ENCODE assay signal across 1 cellular context in the genomic region with DNA sequence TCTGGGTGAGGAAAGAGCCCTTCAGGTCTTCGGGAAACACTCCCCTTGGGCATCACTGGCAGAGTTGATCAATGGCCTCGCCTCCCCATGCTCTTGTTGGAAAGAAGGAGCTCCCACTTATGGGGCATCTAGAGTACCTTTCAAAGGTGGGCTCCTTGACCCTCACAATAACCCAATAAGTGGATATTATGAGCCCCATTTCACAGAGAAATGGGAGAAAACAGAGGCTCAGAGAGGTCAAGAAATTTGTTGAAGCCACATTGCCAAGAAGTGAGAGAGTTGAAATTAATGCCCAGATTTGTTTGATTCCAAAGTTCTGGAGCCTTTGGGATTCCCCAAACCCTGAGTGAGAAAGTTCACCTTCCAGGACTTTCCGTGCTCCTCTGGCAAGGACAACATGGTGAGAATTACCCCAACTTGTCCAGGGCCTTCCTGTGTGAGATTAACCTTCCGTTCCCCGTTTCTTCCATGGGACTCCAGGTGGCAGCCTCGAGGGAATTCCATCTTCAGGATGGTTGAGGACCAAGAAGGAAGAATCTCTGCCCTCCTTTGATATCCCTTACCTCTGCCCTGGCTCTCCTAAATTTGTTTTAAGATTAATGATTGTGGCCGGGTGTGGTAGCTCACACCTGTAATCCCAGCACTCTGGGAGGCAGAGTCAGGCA.
TF ChIP-seq lines count a peak whose summit lies in the region.

No MANE protein-coding gene starts in this region.

TF ChIP-seq in HepG2, 621 proteins besides CTCF, POLR2A, EP300 and RAD21:
- TF ChIP-seq NCOA2 (CRISPR knock-in tag; IDR thresholded peaks at IDR 0.05) (no peak), CHD4 (IDR thresholded peaks at IDR 0.05; ENCODE audit: borderline replicate concordance, low read length) (0 out of 2 replicates have a peak, but pooled peaks have one; percentile 35), KDM4B (CRISPR knock-in tag; IDR thresholded peaks at IDR 0.05) (no peak), ZNF607 (CRISPR knock-in tag; IDR thresholded peaks at IDR 0.05; ENCODE audit: borderline replicate concordance) (peak; percentile 51; the same call in 1 of the 2 replicates), FOXP1 (IDR thresholded peaks at IDR 0.05) (no peak), FOXP1 (CRISPR knock-in tag; IDR thresholded peaks at IDR 0.05) (no peak), ZNF629 (CRISPR knock-in tag; conservative IDR thresholded peaks at IDR 0.05) (peak; percentile 53; the same call in 1 of the 2 replicates), RBAK (CRISPR knock-in tag; IDR thresholded peaks at IDR 0.05) (0 out of 2 replicates have a peak, but pooled peaks have one; percentile 25), ZNF501 (CRISPR knock-in tag; IDR thresholded peaks at IDR 0.05) (0 out of 2 replicates have a peak, but pooled peaks have one; percentile 11), ZBTB25 (CRISPR knock-in tag; IDR thresholded peaks at IDR 0.05) (no peak), MAF1 (CRISPR knock-in tag; IDR thresholded peaks at IDR 0.05; ENCODE audit: borderline replicate concordance) (0 out of 2 replicates have a peak, but pooled peaks have one; percentile 15), ASH2L (IDR thresholded peaks at IDR 0.05; ENCODE audit: insufficient read length, low read depth, low read length) (peak; percentile 17), ADNP (CRISPR knock-in tag; IDR thresholded peaks at IDR 0.05) (0 out of 2 replicates have a peak, but pooled peaks have one; percentile 15)
